2 cellular contexts compared by ENCODE assay signal in the genomic region with DNA sequence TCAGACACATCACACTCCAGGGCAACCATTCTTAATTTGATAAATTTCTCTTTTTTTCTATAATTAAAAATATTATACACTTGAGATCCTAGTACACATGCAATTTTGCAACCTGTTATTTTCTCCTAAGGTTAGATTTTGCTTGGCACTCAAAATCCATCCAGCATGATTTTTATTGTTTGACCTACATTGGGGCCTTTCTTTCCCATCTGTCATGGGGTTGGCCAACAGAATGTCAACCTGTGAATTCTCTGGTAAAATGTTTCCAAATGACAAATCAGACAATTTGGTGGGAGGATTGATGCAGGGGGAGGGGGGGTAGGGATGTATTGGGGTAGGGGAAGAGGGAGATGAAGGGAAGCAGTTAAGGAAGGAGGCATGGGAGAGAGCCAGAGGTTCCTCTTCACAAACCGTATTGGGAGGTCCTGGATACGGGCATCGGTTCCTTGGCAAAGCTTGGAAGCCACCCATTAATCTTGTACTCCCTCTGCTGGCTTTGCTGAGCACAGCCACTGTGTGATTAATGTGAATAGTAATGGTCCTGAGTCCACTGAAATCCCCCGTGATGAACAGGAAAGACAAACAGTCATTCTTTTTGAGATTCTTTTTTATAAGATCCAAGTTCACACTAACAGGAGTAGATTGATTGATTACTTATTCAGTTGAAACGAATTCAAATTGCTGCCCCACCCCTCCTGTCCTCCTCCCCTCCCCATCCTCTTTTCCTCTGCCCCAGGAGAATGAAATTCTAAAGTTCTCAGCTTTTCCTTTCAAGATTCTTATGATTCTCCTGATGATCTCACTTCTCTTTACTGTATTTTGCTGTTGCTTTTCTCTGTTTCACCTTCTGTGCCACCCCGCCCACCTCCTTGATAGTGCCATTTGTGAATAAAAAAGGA.
TF ChIP-seq lines count a peak whose summit lies in the region.

No MANE protein-coding gene starts in this region.

TF ChIP-seq in IMR-90, 13 proteins besides CTCF, POLR2A, EP300 and RAD21 (continued from another document):
- TF ChIP-seq, protein P1, sequence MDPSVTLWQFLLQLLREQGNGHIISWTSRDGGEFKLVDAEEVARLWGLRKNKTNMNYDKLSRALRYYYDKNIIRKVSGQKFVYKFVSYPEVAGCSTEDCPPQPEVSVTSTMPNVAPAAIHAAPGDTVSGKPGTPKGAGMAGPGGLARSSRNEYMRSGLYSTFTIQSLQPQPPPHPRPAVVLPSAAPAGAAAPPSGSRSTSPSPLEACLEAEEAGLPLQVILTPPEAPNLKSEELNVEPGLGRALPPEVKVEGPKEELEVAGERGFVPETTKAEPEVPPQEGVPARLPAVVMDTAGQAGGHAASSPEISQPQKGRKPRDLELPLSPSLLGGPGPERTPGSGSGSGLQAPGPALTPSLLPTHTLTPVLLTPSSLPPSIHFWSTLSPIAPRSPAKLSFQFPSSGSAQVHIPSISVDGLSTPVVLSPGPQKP (IDR thresholded peaks at IDR 0.05; ENCODE audit: borderline replicate concordance, low read depth, low read length) = no peak
- TF ChIP-seq FOS (IDR thresholded peaks at IDR 0.05; ENCODE audit: low read depth, low read length) (no peak), MAFK (IDR thresholded peaks at IDR 0.05; ENCODE audit: low read depth, low read length) (no peak), MXI1 (IDR thresholded peaks at IDR 0.05; ENCODE audit: borderline replicate concordance, low read depth, low read length) (no peak)
TF ChIP-seq in IMR-90: peak in this region for 1.

TF ChIP-seq in liver, 16 proteins besides CTCF, POLR2A, EP300 and RAD21 (continued from another document):
- TF ChIP-seq REST (IDR thresholded peaks at IDR 0.05) = no peak
- TF ChIP-seq HNF4G (IDR thresholded peaks at IDR 0.05) = no peak
- no peak for TF ChIP-seq MAX (IDR thresholded peaks at IDR 0.05)
- TF ChIP-seq, protein P2, sequence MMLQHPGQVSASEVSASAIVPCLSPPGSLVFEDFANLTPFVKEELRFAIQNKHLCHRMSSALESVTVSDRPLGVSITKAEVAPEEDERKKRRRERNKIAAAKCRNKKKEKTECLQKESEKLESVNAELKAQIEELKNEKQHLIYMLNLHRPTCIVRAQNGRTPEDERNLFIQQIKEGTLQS (IDR thresholded peaks at IDR 0.05) = no peak
- no peak for TF ChIP-seq JUND (IDR thresholded peaks at IDR 0.05)
- no peak for TF ChIP-seq GABPA (IDR thresholded peaks at IDR 0.05 in 1 of 2, conservative IDR thresholded peaks at IDR 0.05 in 1 of 2)
- TF ChIP-seq EGR1 (IDR thresholded peaks at IDR 0.05; ENCODE audit: low read depth in 2 of 2) = no peak
- no peak for TF ChIP-seq NR2F2 (IDR thresholded peaks at IDR 0.05)
TF ChIP-seq in liver: peak in this region for 0.
